ENCODE assay signal across 1 cellular context in the genomic region with DNA sequence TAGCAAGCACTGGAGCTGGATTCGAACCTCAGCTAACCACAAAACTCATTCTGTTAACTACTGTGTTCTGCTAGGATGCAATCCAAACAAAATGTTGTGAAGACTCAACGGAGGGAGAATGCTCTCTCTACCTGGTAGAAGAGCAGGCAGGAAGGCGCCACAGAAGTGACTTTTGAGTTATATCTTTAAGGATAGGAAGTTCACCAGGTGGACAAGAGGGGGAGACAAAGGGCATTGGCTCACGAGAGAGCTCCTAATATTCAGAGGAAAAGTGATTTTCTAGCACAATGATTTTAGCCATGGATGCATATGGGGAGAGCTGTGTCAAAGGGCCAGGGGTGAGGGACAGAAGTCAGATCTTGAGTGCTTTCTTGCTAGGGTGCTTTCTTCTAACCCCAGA.
TF ChIP-seq lines count a peak whose summit lies in the region.

No MANE protein-coding gene starts in this region.

TF ChIP-seq in H1, 55 proteins besides CTCF, POLR2A, EP300 and RAD21 (continued from another document):
- TF ChIP-seq, protein P1, sequence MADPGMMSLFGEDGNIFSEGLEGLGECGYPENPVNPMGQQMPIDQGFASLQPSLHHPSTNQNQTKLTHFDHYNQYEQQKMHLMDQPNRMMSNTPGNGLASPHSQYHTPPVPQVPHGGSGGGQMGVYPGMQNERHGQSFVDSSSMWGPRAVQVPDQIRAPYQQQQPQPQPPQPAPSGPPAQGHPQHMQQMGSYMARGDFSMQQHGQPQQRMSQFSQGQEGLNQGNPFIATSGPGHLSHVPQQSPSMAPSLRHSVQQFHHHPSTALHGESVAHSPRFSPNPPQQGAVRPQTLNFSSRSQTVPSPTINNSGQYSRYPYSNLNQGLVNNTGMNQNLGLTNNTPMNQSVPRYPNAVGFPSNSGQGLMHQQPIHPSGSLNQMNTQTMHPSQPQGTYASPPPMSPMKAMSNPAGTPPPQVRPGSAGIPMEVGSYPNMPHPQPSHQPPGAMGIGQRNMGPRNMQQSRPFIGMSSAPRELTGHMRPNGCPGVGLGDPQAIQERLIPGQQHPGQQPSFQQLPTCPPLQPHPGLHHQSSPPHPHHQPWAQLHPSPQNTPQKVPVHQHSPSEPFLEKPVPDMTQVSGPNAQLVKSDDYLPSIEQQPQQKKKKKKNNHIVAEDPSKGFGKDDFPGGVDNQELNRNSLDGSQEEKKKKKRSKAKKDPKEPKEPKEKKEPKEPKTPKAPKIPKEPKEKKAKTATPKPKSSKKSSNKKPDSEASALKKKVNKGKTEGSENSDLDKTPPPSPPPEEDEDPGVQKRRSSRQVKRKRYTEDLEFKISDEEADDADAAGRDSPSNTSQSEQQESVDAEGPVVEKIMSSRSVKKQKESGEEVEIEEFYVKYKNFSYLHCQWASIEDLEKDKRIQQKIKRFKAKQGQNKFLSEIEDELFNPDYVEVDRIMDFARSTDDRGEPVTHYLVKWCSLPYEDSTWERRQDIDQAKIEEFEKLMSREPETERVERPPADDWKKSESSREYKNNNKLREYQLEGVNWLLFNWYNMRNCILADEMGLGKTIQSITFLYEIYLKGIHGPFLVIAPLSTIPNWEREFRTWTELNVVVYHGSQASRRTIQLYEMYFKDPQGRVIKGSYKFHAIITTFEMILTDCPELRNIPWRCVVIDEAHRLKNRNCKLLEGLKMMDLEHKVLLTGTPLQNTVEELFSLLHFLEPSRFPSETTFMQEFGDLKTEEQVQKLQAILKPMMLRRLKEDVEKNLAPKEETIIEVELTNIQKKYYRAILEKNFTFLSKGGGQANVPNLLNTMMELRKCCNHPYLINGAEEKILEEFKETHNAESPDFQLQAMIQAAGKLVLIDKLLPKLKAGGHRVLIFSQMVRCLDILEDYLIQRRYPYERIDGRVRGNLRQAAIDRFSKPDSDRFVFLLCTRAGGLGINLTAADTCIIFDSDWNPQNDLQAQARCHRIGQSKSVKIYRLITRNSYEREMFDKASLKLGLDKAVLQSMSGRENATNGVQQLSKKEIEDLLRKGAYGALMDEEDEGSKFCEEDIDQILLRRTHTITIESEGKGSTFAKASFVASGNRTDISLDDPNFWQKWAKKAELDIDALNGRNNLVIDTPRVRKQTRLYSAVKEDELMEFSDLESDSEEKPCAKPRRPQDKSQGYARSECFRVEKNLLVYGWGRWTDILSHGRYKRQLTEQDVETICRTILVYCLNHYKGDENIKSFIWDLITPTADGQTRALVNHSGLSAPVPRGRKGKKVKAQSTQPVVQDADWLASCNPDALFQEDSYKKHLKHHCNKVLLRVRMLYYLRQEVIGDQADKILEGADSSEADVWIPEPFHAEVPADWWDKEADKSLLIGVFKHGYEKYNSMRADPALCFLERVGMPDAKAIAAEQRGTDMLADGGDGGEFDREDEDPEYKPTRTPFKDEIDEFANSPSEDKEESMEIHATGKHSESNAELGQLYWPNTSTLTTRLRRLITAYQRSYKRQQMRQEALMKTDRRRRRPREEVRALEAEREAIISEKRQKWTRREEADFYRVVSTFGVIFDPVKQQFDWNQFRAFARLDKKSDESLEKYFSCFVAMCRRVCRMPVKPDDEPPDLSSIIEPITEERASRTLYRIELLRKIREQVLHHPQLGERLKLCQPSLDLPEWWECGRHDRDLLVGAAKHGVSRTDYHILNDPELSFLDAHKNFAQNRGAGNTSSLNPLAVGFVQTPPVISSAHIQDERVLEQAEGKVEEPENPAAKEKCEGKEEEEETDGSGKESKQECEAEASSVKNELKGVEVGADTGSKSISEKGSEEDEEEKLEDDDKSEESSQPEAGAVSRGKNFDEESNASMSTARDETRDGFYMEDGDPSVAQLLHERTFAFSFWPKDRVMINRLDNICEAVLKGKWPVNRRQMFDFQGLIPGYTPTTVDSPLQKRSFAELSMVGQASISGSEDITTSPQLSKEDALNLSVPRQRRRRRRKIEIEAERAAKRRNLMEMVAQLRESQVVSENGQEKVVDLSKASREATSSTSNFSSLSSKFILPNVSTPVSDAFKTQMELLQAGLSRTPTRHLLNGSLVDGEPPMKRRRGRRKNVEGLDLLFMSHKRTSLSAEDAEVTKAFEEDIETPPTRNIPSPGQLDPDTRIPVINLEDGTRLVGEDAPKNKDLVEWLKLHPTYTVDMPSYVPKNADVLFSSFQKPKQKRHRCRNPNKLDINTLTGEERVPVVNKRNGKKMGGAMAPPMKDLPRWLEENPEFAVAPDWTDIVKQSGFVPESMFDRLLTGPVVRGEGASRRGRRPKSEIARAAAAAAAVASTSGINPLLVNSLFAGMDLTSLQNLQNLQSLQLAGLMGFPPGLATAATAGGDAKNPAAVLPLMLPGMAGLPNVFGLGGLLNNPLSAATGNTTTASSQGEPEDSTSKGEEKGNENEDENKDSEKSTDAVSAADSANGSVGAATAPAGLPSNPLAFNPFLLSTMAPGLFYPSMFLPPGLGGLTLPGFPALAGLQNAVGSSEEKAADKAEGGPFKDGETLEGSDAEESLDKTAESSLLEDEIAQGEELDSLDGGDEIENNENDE (IDR thresholded peaks at IDR 0.05; ENCODE audit: insufficient replicate concordance, low read length): no peak
- no peak for TF ChIP-seq SRF (IDR thresholded peaks at IDR 0.05; ENCODE audit: low read depth, low read length)
- TF ChIP-seq CBX8 (IDR thresholded peaks at IDR 0.05; ENCODE audit: borderline replicate concordance, low read depth, low read length): no peak
- TF ChIP-seq, protein P2, sequence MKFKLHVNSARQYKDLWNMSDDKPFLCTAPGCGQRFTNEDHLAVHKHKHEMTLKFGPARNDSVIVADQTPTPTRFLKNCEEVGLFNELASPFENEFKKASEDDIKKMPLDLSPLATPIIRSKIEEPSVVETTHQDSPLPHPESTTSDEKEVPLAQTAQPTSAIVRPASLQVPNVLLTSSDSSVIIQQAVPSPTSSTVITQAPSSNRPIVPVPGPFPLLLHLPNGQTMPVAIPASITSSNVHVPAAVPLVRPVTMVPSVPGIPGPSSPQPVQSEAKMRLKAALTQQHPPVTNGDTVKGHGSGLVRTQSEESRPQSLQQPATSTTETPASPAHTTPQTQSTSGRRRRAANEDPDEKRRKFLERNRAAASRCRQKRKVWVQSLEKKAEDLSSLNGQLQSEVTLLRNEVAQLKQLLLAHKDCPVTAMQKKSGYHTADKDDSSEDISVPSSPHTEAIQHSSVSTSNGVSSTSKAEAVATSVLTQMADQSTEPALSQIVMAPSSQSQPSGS (IDR thresholded peaks at IDR 0.05; ENCODE audit: low read length): no peak
- TF ChIP-seq NANOG (IDR thresholded peaks at IDR 0.05; ENCODE audit: insufficient read depth, low read depth, low read length, poor library complexity, severe bottlenecking): no peak
- no peak for TF ChIP-seq GTF2F1 (IDR thresholded peaks at IDR 0.05; ENCODE audit: borderline replicate concordance, low read depth, low read length)
